Comparison of ENCODE assay signal across 12 cellular contexts in genomic region chr2:37916512-37917082, GRCh38. TPM values are rescaled to one million over a fixed set of nuclear protein-coding genes. Genes with fewer than 3 reads are reported as not detected.
DNase-seq lines count a peak whose midpoint lies in the region; ATAC-seq and TF ChIP-seq lines count a peak whose summit lies in the region.
"Had no signal": no experiment of that assay in that cellular context is flagged by ENCODE, and none has a peak within 500 bp of the region (broad histone marks: within the 10 kb centered on the region; RNA-seq: fewer than 3 reads in every experiment).

No MANE protein-coding gene starts in this region.

- H2AK5ac ChIP-seq in IMR-90 (ENCODE audit: low read depth, low read length), result no peak overlapping the region

- peak overlapping the region; percentile 35; the same call in 1 of the 2 replicates for H3K4me2 ChIP-seq in IMR-90 (ENCODE audit: low read depth, low read length)

- no peak overlapping the region for H3K27ac Mint-ChIP-seq in CD8-positive, alpha-beta T cell

- H2BK120ac ChIP-seq in IMR-90 (ENCODE audit: low read depth, low read length), result peak overlapping the region; percentile 47

- no peak for TF ChIP-seq CTCF in IMR-90 (conservative IDR thresholded peaks at IDR 0.05; ENCODE audit: low read depth, low read length)
- no peak for TF ChIP-seq CTCF in esophagus muscularis mucosa (IDR thresholded peaks at IDR 0.05)
- no peak for TF ChIP-seq CTCF in CD8-positive, alpha-beta T cell (IDR thresholded peaks at IDR 0.05)

- POLR2A ChIA-PET in IMR-90 (lab: Charles Lee; ENCODE audit: unreplicated experiment), result no interaction called here
- POLR2A ChIA-PET in CD8-positive, alpha-beta T cell (lab: Charles Lee), result no interaction called here

- peak overlapping the region; percentile 23; the same call in 1 of the 2 replicates for H3K14ac ChIP-seq in IMR-90 (replicated peaks; ENCODE audit: low read depth, low read length)

- H4K8ac ChIP-seq in IMR-90 (ENCODE audit: low read depth in 2 of 2, low read length in 2 of 2), result peak overlapping the region in 1 of 2 experiments; percentile 6; a peak in 1 of 4 replicates

- H3K27ac ChIP-seq in ACC112 (ENCODE audit: low read depth, low read length), result peak overlapping the region; percentile 71
- H3K27ac ChIP-seq in IMR-90 (ENCODE audit: insufficient read depth, low read length), result no peak overlapping the region
- peak overlapping the region; percentile 73 to 80 (median 78) for H3K27ac ChIP-seq in esophagus muscularis mucosa (replicated peaks in 1 of 4)
- no peak overlapping the region for H3K27ac ChIP-seq in CD8-positive, alpha-beta T cell (ENCODE audit: low read depth, low read length)
- H3K27ac ChIP-seq: C4-2B had no signal

- H3K9ac ChIP-seq in IMR-90 (ENCODE audit: low read depth, low read length), result no peak overlapping the region; the same call in 1 of the 2 replicates

- H4K91ac ChIP-seq in IMR-90 (ENCODE audit: insufficient read depth, low read depth, low read length), result no peak overlapping the region

- H4K5ac ChIP-seq in IMR-90 (ENCODE audit: low read depth, low read length), result no peak overlapping the region

- peaks cover 3% of the 10 kb centered on the region; the same call in 1 of the 2 replicates for H3K9me1 ChIP-seq in IMR-90 (ENCODE audit: insufficient read depth, low read length)

- CTCF ChIA-PET in IMR-90 (lab: Yijun Ruan, JAX), result no interaction called here
- CTCF ChIA-PET in CD8-positive, alpha-beta T cell (lab: Charles Lee), result no interaction called here

- peak overlapping the region; percentile 35; the same call in 1 of the 2 replicates for H3K4me3 ChIP-seq in ACC112 (ENCODE audit: low read depth, low read length)
- no peak overlapping the region for H3K4me3 ChIP-seq in IMR-90 (ENCODE audit: insufficient read depth, low read depth, low read length)
- peak overlapping the region in 1 of 4 donors; percentile 9 for H3K4me3 ChIP-seq in esophagus muscularis mucosa
- H3K4me3 ChIP-seq in CD8-positive, alpha-beta T cell (ENCODE audit: low read depth, low read length), result no peak overlapping the region
- H3K4me3 ChIP-seq: K562 had no signal

- H3K4me1 ChIP-seq in ACC112 (ENCODE audit: control insufficient read depth, insufficient read depth, low read length, unreplicated experiment), result peaks cover 35% of the 10 kb centered on the region
- H3K4me1 ChIP-seq in IMR-90 (ENCODE audit: control insufficient read depth, insufficient read depth, low read length), result peaks cover 7% of the 10 kb centered on the region
- H3K4me1 ChIP-seq in esophagus muscularis mucosa, result peaks cover 12 to 49% (median 41%) of the 10 kb centered on the region in 4 donors
- no peaks in the 10 kb centered on the region for H3K4me1 ChIP-seq in CD8-positive, alpha-beta T cell (ENCODE audit: insufficient read depth, low read length)

- no peaks in the 10 kb centered on the region for H3K36me3 ChIP-seq in ACC112 (ENCODE audit: insufficient read depth, low read length)
- no peaks in the 10 kb centered on the region for H3K36me3 ChIP-seq in IMR-90 (ENCODE audit: control insufficient read depth, insufficient read depth, low read length)
- no peaks in the 10 kb centered on the region for H3K36me3 ChIP-seq in esophagus muscularis mucosa
- H3K36me3 ChIP-seq in CD8-positive, alpha-beta T cell (ENCODE audit: insufficient read depth, low read length), result no peaks in the 10 kb centered on the region

- no peak overlapping the region for H3K4me3 Mint-ChIP-seq in CD8-positive, alpha-beta T cell

- no peaks in the 10 kb centered on the region for H3K9me3 Mint-ChIP-seq in CD8-positive, alpha-beta T cell
- H3K9me3 Mint-ChIP-seq: brain had no signal

- no peaks in the 10 kb centered on the region for H3K36me3 Mint-ChIP-seq in CD8-positive, alpha-beta T cell
- H3K36me3 Mint-ChIP-seq: brain had no signal

- no CpG with 5 or more reads among the region's 3 CpGs for WGBS in IMR-90 (ENCODE audit: extremely low coverage in 2 of 2, insufficient read length in 1 of 2), 2 experiments
- 38% methylated on average over 3 of the region's 3 CpGs for WGBS in esophagus muscularis mucosa

- H3K18ac ChIP-seq in IMR-90 (ENCODE audit: low read depth, low read length), result peak overlapping the region; percentile 51; the same call in 1 of the 2 replicates

- H2AFZ ChIP-seq in ACC112 (ENCODE audit: low read length, unreplicated experiment), result no peak overlapping the region
- H2AFZ ChIP-seq in IMR-90 (replicated peaks; ENCODE audit: low read length, poor library complexity), result no peak overlapping the region

- peak; percentile 96 for DNase-seq in IMR-90
- no peak for DNase-seq in esophagus muscularis mucosa (ENCODE audit: extremely low spot score)
- peak; percentile 61 for DNase-seq in mucosa of gallbladder (ENCODE audit: low spot score)
- DNase-seq in CD8-positive, alpha-beta T cell, result no peak
- no peak for DNase-seq in effector CD4-positive, alpha-beta T cell
- DNase-seq: activated CD4-positive, alpha-beta T cell treated with anti-CD3 and anti-CD28 coated beads for 4 hours had no signal

- peak overlapping the region; percentile 54; the same call in 1 of the 2 replicates for H3K4ac ChIP-seq in IMR-90 (ENCODE audit: low read depth, low read length)

- H2BK15ac ChIP-seq in IMR-90 (ENCODE audit: low read depth, low read length), result no peak overlapping the region; the same call in 2 of the 3 replicates

- no peak overlapping the region for H2BK20ac ChIP-seq in IMR-90 (ENCODE audit: low read depth, low read length)

- H3K79me1 ChIP-seq in IMR-90 (ENCODE audit: low read depth in 1 of 2, low read length in 2 of 2), result 0 out of 4 replicates have a peak, but pooled peaks cover 0 to 3% of the 10 kb centered on the region in 2 experiments

- no peak overlapping the region for H3K56ac ChIP-seq in IMR-90 (ENCODE audit: extremely low read depth, insufficient read depth, low read length)

- no peaks in the 10 kb centered on the region for H3K4me1 Mint-ChIP-seq in CD8-positive, alpha-beta T cell (ENCODE audit: low read depth)

- no peak overlapping the region for H2AK9ac ChIP-seq in IMR-90 (replicated peaks; ENCODE audit: low read depth, low read length, poor library complexity)

- no peaks in the 10 kb centered on the region for H3K9me3 ChIP-seq in IMR-90 (ENCODE audit: control insufficient read depth, insufficient read depth, low read length)
- no peaks in the 10 kb centered on the region for H3K9me3 ChIP-seq in esophagus muscularis mucosa
- no peaks in the 10 kb centered on the region for H3K9me3 ChIP-seq in CD8-positive, alpha-beta T cell (ENCODE audit: low read length)

- TF ChIP-seq EP300 in esophagus muscularis mucosa (IDR thresholded peaks at IDR 0.05), result peak; percentile 74

- H3K27me3 ChIP-seq in ACC112 (ENCODE audit: insufficient read depth, low read length) (no peaks in the 10 kb centered on the region), IMR-90 (ENCODE audit: control insufficient read depth, insufficient read depth, low read length) (no peaks in the 10 kb centered on the region), esophagus muscularis mucosa (no peaks in the 10 kb centered on the region)
- no peaks in the 10 kb centered on the region for H3K27me3 ChIP-seq in CD8-positive, alpha-beta T cell (ENCODE audit: insufficient read depth, low read length)

- peak overlapping the region; percentile 68 for H2BK5ac ChIP-seq in IMR-90 (ENCODE audit: low read depth, low read length, poor library complexity, severe bottlenecking)

- peak; percentile 59 for ATAC-seq in IMR-90 (ENCODE audit: low read depth)
- no peak for ATAC-seq in CD8-positive, alpha-beta T cell
- ATAC-seq in GM18520 (IDR thresholded peaks at IDR 0.05; ENCODE audit: unreplicated experiment), result no peak
- ATAC-seq in HG03135 (IDR thresholded peaks at IDR 0.05; ENCODE audit: unreplicated experiment), result no peak
- ATAC-seq: K562 had no signal

- no TSS peak for BruUV-seq in IMR-90 (replicated peaks; lab: Mats Ljungman, UMichigan)

- in situ Hi-C loops in IMR-90 (cut with MboI; ENCODE audit: low sequenced_read_pairs), result no loop called here

- H3K27me3 Mint-ChIP-seq in CD8-positive, alpha-beta T cell (ENCODE audit: low read depth), result peaks cover 16% of the 10 kb centered on the region

- H3K79me2 ChIP-seq in ACC112 (ENCODE audit: control insufficient read depth, insufficient read depth, low read length, unreplicated experiment), result no peaks in the 10 kb centered on the region

- TF ChIP-seq POLR2A in IMR-90 (IDR thresholded peaks at IDR 0.05; ENCODE audit: low read depth, low read length) (no peak), esophagus muscularis mucosa (IDR thresholded peaks at IDR 0.05; ENCODE audit: low read depth) (no peak)

- peak overlapping the region; percentile 11 for H3K23ac ChIP-seq in IMR-90 (ENCODE audit: low read depth, low read length)

- intact Hi-C loops in IMR-90 (cut with micrococcal nuclease) (no loop called here), esophagus muscularis mucosa (cut with DNase I) (no loop called here)
- intact Hi-C loops in CD8-positive, alpha-beta T cell (cut with DNase I, micrococcal nuclease), result no loop called here

- dilution Hi-C loops in IMR-90 (cut with HindIII; ENCODE audit: low sequenced_read_pairs, unreplicated experiment), result no loop called here

- no peak for TF ChIP-seq RAD21 in IMR-90 (IDR thresholded peaks at IDR 0.05; ENCODE audit: low read length)

- no peaks in the 10 kb centered on the region for H4K20me1 ChIP-seq in IMR-90 (ENCODE audit: insufficient read depth, low read length)

TF ChIP-seq in IMR-90, 13 proteins besides CTCF, POLR2A, EP300 and RAD21:
- TF ChIP-seq MXI1 (IDR thresholded peaks at IDR 0.05; ENCODE audit: borderline replicate concordance, low read depth, low read length) (no peak), CEBPB (IDR thresholded peaks at IDR 0.05; ENCODE audit: low read depth, low read length) (0 out of 2 replicates have a peak, but pooled peaks have one; percentile 10)
TF ChIP-seq in IMR-90: peak in this region for 1.

RNA-seq across cellular contexts. Expression of gene RMDN2, which starts 8.5 kb away (rescaled TPM):
- total RNA-seq in IMR-90 (2012; rRNA removed) (2.3 and 5.8 TPM in 2 replicates), esophagus muscularis mucosa (10 to 100 TPM; 11.0 to 22.8 (median 13.2) TPM), mucosa of gallbladder (8.3 TPM)
- 3.0 TPM in 2 replicates for polyA plus RNA-seq in IMR-90 (2012; rRNA removed)
- 0.24 and 0.30 TPM in 2 replicates for polyA plus RNA-seq in IMR-90 (2012; cell fraction: cytosol; rRNA removed)
- 0.32 and 4.1 TPM in 2 replicates for polyA plus RNA-seq in IMR-90 (2012; cell fraction: nucleus; rRNA removed; ENCODE audit: low replicate concordance)
- total RNA-seq in CD8-positive, alpha-beta T cell, result 1 to 10 TPM; 3.4 to 3.9 TPM

Comparison
In these comparisons a context has a peak if more than half of its experiments do, and no peak if none do; other contexts are left out.
1. H3K27ac ChIP-seq: peak in ACC112 (single experiment) and esophagus muscularis mucosa (4 of 4); none in IMR-90 (single experiment) and CD8-positive, alpha-beta T cell (single experiment).
2. DNase-seq: peak in IMR-90 (single experiment) and mucosa of gallbladder (single experiment); none in esophagus muscularis mucosa (single experiment), CD8-positive, alpha-beta T cell (0 of 7) and effector CD4-positive, alpha-beta T cell (single experiment).